Comparison of ENCODE assay signal across 8 cellular contexts in genomic region chr10:101123085-101123814, GRCh38. TPM values are rescaled to one million over a fixed set of nuclear protein-coding genes. Genes with fewer than 3 reads are reported as not detected.
DNase-seq lines count a peak whose midpoint lies in the region; TF ChIP-seq lines count a peak whose summit lies in the region.
"Had no signal": no experiment of that assay in that cellular context is flagged by ENCODE, and none has a peak within 500 bp of the region (broad histone marks: within the 10 kb centered on the region; RNA-seq: fewer than 3 reads in every experiment).

No MANE protein-coding gene starts in this region.

- H3K4me1 Mint-ChIP-seq in Caco-2 (ENCODE audit: low read depth, unreplicated experiment): peaks cover 10% of the 10 kb centered on the region

- no peak overlapping the region for H3K27ac Mint-ChIP-seq in Caco-2 (ENCODE audit: unreplicated experiment)

- 6% methylated on average over 21 of the region's 58 CpGs for WGBS in esophagus muscularis mucosa
- WGBS in adrenal gland, 4 donors: 3 to 7% (median 4%) methylated on average over 11 to 58 of the region's 58 CpGs

- CTCF ChIA-PET in Caco-2 (lab: Charles Lee): interaction anchor here (1.1 to 1.4 kb wide), 3 partner anchors 18 to 28 kb away, joined by 3 to 5 read pairs (median 4); no protein-coding TSS in a partner anchor
- CTCF ChIA-PET in OCI-LY7 (lab: Charles Lee; ENCODE audit: unreplicated experiment): no interaction called here

- DNase-seq in NCI-H526 treated with DMSO at 0.1 percent for 48 hours (lab: John Stamatoyannopoulos, UW): peak; percentile 19
- no peak for DNase-seq in esophagus muscularis mucosa (ENCODE audit: extremely low spot score)
- peak; percentile 79 for DNase-seq in retina
- no peak for DNase-seq in adrenal gland
- DNase-seq in Caco-2: no peak
- no peak for DNase-seq in OCI-LY7 (ENCODE audit: low spot score)
- DNase-seq: cortex of kidney had no signal

- H3K4me3 Mint-ChIP-seq in Caco-2 (ENCODE audit: unreplicated experiment): no peak overlapping the region

- H4K20me1 ChIP-seq in OCI-LY7 (ENCODE audit: insufficient read depth, low read length): no peaks in the 10 kb centered on the region

- no peak for TF ChIP-seq POLR2A in esophagus muscularis mucosa (IDR thresholded peaks at IDR 0.05; ENCODE audit: low read depth)
- TF ChIP-seq POLR2A in adrenal gland (IDR thresholded peaks at IDR 0.05): no peak

- BruUV-seq in Caco-2 (replicated peaks; lab: Mats Ljungman, UMichigan) (no TSS peak), OCI-LY7 (replicated peaks; lab: Mats Ljungman, UMichigan) (no TSS peak)

- POLR2A ChIA-PET in Caco-2 (lab: Charles Lee): no interaction called here
- POLR2A ChIA-PET in OCI-LY7 (lab: Charles Lee): no interaction called here

- H3K27ac ChIP-seq in esophagus muscularis mucosa (replicated peaks in 1 of 4): no peak overlapping the region
- no peak overlapping the region for H3K27ac ChIP-seq in adrenal gland
- H3K27ac ChIP-seq in OCI-LY7 (ENCODE audit: low read depth, low read length, poor library complexity, severe bottlenecking): no peak overlapping the region

- H3K4me1 ChIP-seq in ES-I3 (ENCODE audit: insufficient read depth, low read length): no peaks in the 10 kb centered on the region; the same call in 1 of the 2 replicates
- peaks cover 18 to 32% (median 28%) of the 10 kb centered on the region in 4 donors for H3K4me1 ChIP-seq in esophagus muscularis mucosa
- peaks cover 0 to 18% of the 10 kb centered on the region in 2 donors for H3K4me1 ChIP-seq in adrenal gland (replicated peaks in 1 of 2)
- H3K4me1 ChIP-seq in Caco-2: no peaks in the 10 kb centered on the region
- H3K4me1 ChIP-seq in OCI-LY7 (ENCODE audit: insufficient read depth, low read length, poor library complexity, severe bottlenecking): peaks cover 6% of the 10 kb centered on the region

- no peaks in the 10 kb centered on the region for H3K9me2 ChIP-seq in OCI-LY7 (ENCODE audit: insufficient read depth, low read length)

- H3K9me3 Mint-ChIP-seq in Caco-2 (ENCODE audit: unreplicated experiment): no peaks in the 10 kb centered on the region

- peaks cover 0 to 99% (median 56%) of the 10 kb centered on the region in 4 donors for H3K27me3 ChIP-seq in esophagus muscularis mucosa
- peaks cover 73% of the 10 kb centered on the region for H3K27me3 ChIP-seq in adrenal gland
- H3K27me3 ChIP-seq in Caco-2 (replicated peaks; ENCODE audit: control insufficient read depth, insufficient read depth, low read length): no peaks in the 10 kb centered on the region

- TF ChIP-seq EP300 in esophagus muscularis mucosa (IDR thresholded peaks at IDR 0.05): no peak

- H3K79me2 ChIP-seq in OCI-LY7 (ENCODE audit: insufficient read depth, low read depth, low read length): no peaks in the 10 kb centered on the region

- no peak overlapping the region for H2AFZ ChIP-seq in OCI-LY7 (ENCODE audit: low read length)

- H3K36me3 ChIP-seq in ES-I3 (ENCODE audit: insufficient read depth, low read length): no peaks in the 10 kb centered on the region
- H3K36me3 ChIP-seq in esophagus muscularis mucosa: no peaks in the 10 kb centered on the region
- H3K36me3 ChIP-seq in adrenal gland (replicated peaks in 1 of 2): no peaks in the 10 kb centered on the region
- no peaks in the 10 kb centered on the region for H3K36me3 ChIP-seq in Caco-2 (ENCODE audit: control insufficient read depth, insufficient read depth, low read length)
- no peaks in the 10 kb centered on the region for H3K36me3 ChIP-seq in OCI-LY7 (ENCODE audit: insufficient read depth, low read length)

- peak overlapping the region; percentile 20; the same call in 1 of the 2 replicates for H3K9ac ChIP-seq in ES-I3 (ENCODE audit: low read depth, low read length)

- H3K27me3 Mint-ChIP-seq in Caco-2 (ENCODE audit: insufficient read depth, unreplicated experiment): no peaks in the 10 kb centered on the region

- H3K4me2 ChIP-seq in OCI-LY7 (ENCODE audit: low read length): no peak overlapping the region

- intact Hi-C loops in esophagus muscularis mucosa (cut with DNase I) (no loop called here), adrenal gland (cut with DNase I) (no loop called here), Caco-2 (cut with micrococcal nuclease; ENCODE audit: unreplicated experiment) (no loop called here), OCI-LY7 (cut with micrococcal nuclease; ENCODE audit: unreplicated experiment) (no loop called here)

- TF ChIP-seq CTCF in esophagus muscularis mucosa (IDR thresholded peaks at IDR 0.05) (no peak), adrenal gland (IDR thresholded peaks at IDR 0.05) (no peak), Caco-2 (IDR thresholded peaks at IDR 0.05; ENCODE audit: insufficient read depth in 1 of 2, low read depth in 1 of 2, low read length in 1 of 2, severe bottlenecking in 1 of 2, unreplicated experiment in 1 of 2) (no peak), OCI-LY7 (conservative IDR thresholded peaks at IDR 0.05; ENCODE audit: low read length) (no peak)

- H3K4me3 ChIP-seq in esophagus muscularis mucosa (peak overlapping the region; percentile 35 to 40 (median 38)), adrenal gland (no peak overlapping the region), Caco-2 (ENCODE audit: low read depth, low read length) (no peak overlapping the region), OCI-LY7 (ENCODE audit: low read depth, low read length, poor library complexity, severe bottlenecking) (no peak overlapping the region)

- H3K9me3 ChIP-seq in ES-I3 (ENCODE audit: control insufficient read depth, insufficient read depth, low read length) (no peaks in the 10 kb centered on the region), esophagus muscularis mucosa (no peaks in the 10 kb centered on the region), adrenal gland (replicated peaks in 1 of 3) (no peaks in the 10 kb centered on the region), Caco-2 (no peaks in the 10 kb centered on the region), OCI-LY7 (ENCODE audit: low read length) (no peaks in the 10 kb centered on the region)

- H3K36me3 Mint-ChIP-seq in Caco-2 (ENCODE audit: insufficient read depth, unreplicated experiment): no peaks in the 10 kb centered on the region

RNA-seq across cellular contexts. Expression of gene TLX1, which starts 7.8 kb away (rescaled TPM):
- total RNA-seq in esophagus muscularis mucosa (not detected), adrenal gland (not detected), Caco-2 (2022) (1.9 and 2.3 TPM in 2 replicates), OCI-LY7 (2022) (not detected in 2 replicates)
- polyA plus RNA-seq in adrenal gland: not detected
- total RNA-seq in OCI-LY7 (2014; rRNA removed; shearing (Covaris generic)): not detected in 2 replicates

Comparison
In these comparisons a context has a peak if more than half of its experiments do, and no peak if none do; other contexts are left out.
1. DNase-seq: peak in NCI-H526 treated with DMSO at 0.1 percent for 48 hours (single experiment) and retina (single experiment); none in esophagus muscularis mucosa (single experiment), adrenal gland (0 of 7), Caco-2 (0 of 2) and OCI-LY7 (single experiment).
2. H3K4me3 ChIP-seq: peak in esophagus muscularis mucosa (4 of 4); none in adrenal gland (0 of 4), Caco-2 (single experiment) and OCI-LY7 (single experiment).